15 cellular contexts compared by ENCODE assay signal in genomic region chr16:77531741-77532140, GRCh38.
A peak's percentile ranks its signal among the peaks of the same experiment; 100 is the strongest.
DNase-seq lines count a peak whose midpoint lies in the region; ATAC-seq, FAIRE-seq and TF ChIP-seq lines count a peak whose summit lies in the region.
"Had no signal": no experiment of that assay in that cellular context is flagged by ENCODE, and none has a peak within 500 bp of the region (broad histone marks: within the 10 kb centered on the region; RNA-seq: fewer than 3 reads in every experiment).

No MANE protein-coding gene starts in this region.

- H2AFZ ChIP-seq in HepG2 (ENCODE audit: low read length) = no peak overlapping the region

- TF ChIP-seq POLR2A in HepG2 (IDR thresholded peaks at IDR 0.05; ENCODE audit: insufficient read depth in 1 of 2, low read depth in 2 of 2, low read length in 2 of 2) (no peak), uterus (IDR thresholded peaks at IDR 0.05) (no peak)

- no peaks in the 10 kb centered on the region for H3K4me1 ChIP-seq in HepG2 (ENCODE audit: insufficient read depth, low read length)
- H3K4me1 ChIP-seq in uterus = no peaks in the 10 kb centered on the region
- H3K4me1 ChIP-seq: adrenal gland, Caco-2 had no signal

- no peaks in the 10 kb centered on the region for H3K79me2 ChIP-seq in HepG2 (ENCODE audit: insufficient read depth, low read length)

- WGBS in HepG2 (ENCODE audit: low lambda C conversion rate) = 0% methylated on average over 1 of the region's 1 CpG

- H3K4me3 ChIP-seq in brain microvascular endothelial cell (ENCODE audit: low read depth, low read length) (no peak overlapping the region), HepG2 (replicated peaks in 1 of 3; ENCODE audit: insufficient read depth in 1 of 3, low read depth in 2 of 3, low read length in 3 of 3) (no peak overlapping the region), uterus (no peak overlapping the region)
- H3K4me3 ChIP-seq: adrenal gland had no signal

- FAIRE-seq in HepG2 (lab: Jason Lieb, UNC) = no peak

- TF ChIP-seq CTCF in brain microvascular endothelial cell (IDR thresholded peaks at IDR 0.05; ENCODE audit: low read depth, low read length, missing control alignments) (no peak), HepG2 (CRISPR knock-in tag; IDR thresholded peaks at IDR 0.05) (no peak), uterus (IDR thresholded peaks at IDR 0.05) (no peak)

- POLR2A ChIA-PET in HepG2 (lab: Yijun Ruan, JAX) = no interaction called here

- H3K36me3 ChIP-seq in brain microvascular endothelial cell (replicated peaks) (no peaks in the 10 kb centered on the region), HepG2 (replicated peaks in 1 of 2; ENCODE audit: control insufficient read depth in 1 of 2, insufficient read depth in 2 of 2, low read length in 2 of 2) (no peaks in the 10 kb centered on the region), uterus (no peaks in the 10 kb centered on the region)
- H3K36me3 ChIP-seq: adrenal gland, WERI-Rb-1 had no signal

- intact Hi-C loops in HepG2 (cut with micrococcal nuclease; ENCODE audit: unreplicated experiment) (no loop called here), sciatic nerve (cut with DNase I) (no loop called here), uterus (cut with DNase I; ENCODE audit: low total_unique reads) (no loop called here)

- no peaks in the 10 kb centered on the region for H3K27me3 ChIP-seq in brain microvascular endothelial cell (replicated peaks)
- no peaks in the 10 kb centered on the region for H3K27me3 ChIP-seq in HepG2 (ENCODE audit: control insufficient read depth in 1 of 2, insufficient read depth in 2 of 2, low read length in 2 of 2)
- no peaks in the 10 kb centered on the region for H3K27me3 ChIP-seq in uterus
- H3K27me3 ChIP-seq: adrenal gland had no signal

- TF ChIP-seq EP300 in HepG2 (IDR thresholded peaks at IDR 0.05; ENCODE audit: low read depth in 2 of 2, low read length in 2 of 2) = no peak
- no peak for TF ChIP-seq EP300 in HepG2 (CRISPR knock-in tag; IDR thresholded peaks at IDR 0.05; ENCODE audit: borderline replicate concordance)

- in situ Hi-C loops in brain microvascular endothelial cell (cut with HindIII; ENCODE audit: low pct_ligation_motif_present, low sequenced_read_pairs) (no loop called here), HepG2 (cut with HindIII; ENCODE audit: extremely low pct_ligation_motif_present, low pct_unique_long_range_greater_than_20kb) (no loop called here)

- H3K9ac ChIP-seq in HepG2 (ENCODE audit: insufficient read depth, low read depth, low read length) = no peak overlapping the region

- no peak for TF ChIP-seq RAD21 in HepG2 (CRISPR knock-in tag; IDR thresholded peaks at IDR 0.05)

- no TSS peak for BruUV-seq in HepG2 (replicated peaks; lab: Mats Ljungman, UMichigan)

- H3K27ac ChIP-seq in brain microvascular endothelial cell (no peak overlapping the region), HepG2 (ENCODE audit: extremely low read length, insufficient read depth, low read length) (no peak overlapping the region), uterus (no peak overlapping the region)
- H3K27ac ChIP-seq: adrenal gland, WERI-Rb-1 had no signal

- DNase-seq in EH (ENCODE audit: low read depth) (peak; percentile 53), NCI-H146 treated with DMSO at 0.1 percent for 48 hours (lab: John Stamatoyannopoulos, UW; ENCODE audit: unreplicated experiment) (peak; percentile 50), brain microvascular endothelial cell (peak; percentile 75), HepG2 (ENCODE audit: low spot score) (no peak), sciatic nerve (ENCODE audit: low spot score) (no peak), hippocampal formation (lab: John Stamatoyannopoulos, UW) (no peak), uterus (no peak)
- DNase-seq: activated CD8-positive, alpha-beta memory T cell treated with anti-CD3 and anti-CD28 coated beads, Interleukin-2, amount 50 U/mL, for 48 hours; adrenal gland; Caco-2; effector CD8-positive, alpha-beta T cell; NCI-H345; retina; WERI-Rb-1 had no signal

- no peak overlapping the region for H3K4me2 ChIP-seq in HepG2 (ENCODE audit: low read depth, low read length)

- CTCF ChIA-PET in HepG2 (lab: Yijun Ruan, JAX; ENCODE audit: low intra/inter-chr PET ratio, low total read pairs) = no interaction called here

- ATAC-seq in HepG2 (no peak; the same call in 2 of the 3 replicates), sciatic nerve (no peak), HG03432 (IDR thresholded peaks at IDR 0.05; ENCODE audit: unreplicated experiment) (no peak)

- H4K20me1 ChIP-seq in HepG2 (ENCODE audit: insufficient read depth, low read length) = no peaks in the 10 kb centered on the region

- H3K9me3 ChIP-seq in HepG2 (ENCODE audit: low read length) (no peaks in the 10 kb centered on the region), uterus (no peaks in the 10 kb centered on the region)
- H3K9me3 ChIP-seq: Caco-2 had no signal

TF ChIP-seq in HepG2, 621 proteins besides CTCF, POLR2A, EP300 and RAD21:
- TF ChIP-seq CREB1 (IDR thresholded peaks at IDR 0.05) (peak; percentile 38; the same call in 1 of the 2 replicates), CREB1 (CRISPR knock-in tag; IDR thresholded peaks at IDR 0.05) (no peak), HOXD1 (CRISPR knock-in tag; IDR thresholded peaks at IDR 0.05) (no peak), FOSL2 (CRISPR knock-in tag; IDR thresholded peaks at IDR 0.05) (peak; percentile 73)
TF ChIP-seq in HepG2: peak in this region for 2.

Comparison
In these comparisons a context has a peak if more than half of its experiments do, and no peak if none do; other contexts are left out.
1. DNase-seq: peak in EH (single experiment), NCI-H146 treated with DMSO at 0.1 percent for 48 hours (single experiment) and brain microvascular endothelial cell (single experiment); none in HepG2 (single experiment), sciatic nerve (single experiment), hippocampal formation (0 of 2) and uterus (0 of 2).